1 cellular context compared by ENCODE assay signal in the genomic region with DNA sequence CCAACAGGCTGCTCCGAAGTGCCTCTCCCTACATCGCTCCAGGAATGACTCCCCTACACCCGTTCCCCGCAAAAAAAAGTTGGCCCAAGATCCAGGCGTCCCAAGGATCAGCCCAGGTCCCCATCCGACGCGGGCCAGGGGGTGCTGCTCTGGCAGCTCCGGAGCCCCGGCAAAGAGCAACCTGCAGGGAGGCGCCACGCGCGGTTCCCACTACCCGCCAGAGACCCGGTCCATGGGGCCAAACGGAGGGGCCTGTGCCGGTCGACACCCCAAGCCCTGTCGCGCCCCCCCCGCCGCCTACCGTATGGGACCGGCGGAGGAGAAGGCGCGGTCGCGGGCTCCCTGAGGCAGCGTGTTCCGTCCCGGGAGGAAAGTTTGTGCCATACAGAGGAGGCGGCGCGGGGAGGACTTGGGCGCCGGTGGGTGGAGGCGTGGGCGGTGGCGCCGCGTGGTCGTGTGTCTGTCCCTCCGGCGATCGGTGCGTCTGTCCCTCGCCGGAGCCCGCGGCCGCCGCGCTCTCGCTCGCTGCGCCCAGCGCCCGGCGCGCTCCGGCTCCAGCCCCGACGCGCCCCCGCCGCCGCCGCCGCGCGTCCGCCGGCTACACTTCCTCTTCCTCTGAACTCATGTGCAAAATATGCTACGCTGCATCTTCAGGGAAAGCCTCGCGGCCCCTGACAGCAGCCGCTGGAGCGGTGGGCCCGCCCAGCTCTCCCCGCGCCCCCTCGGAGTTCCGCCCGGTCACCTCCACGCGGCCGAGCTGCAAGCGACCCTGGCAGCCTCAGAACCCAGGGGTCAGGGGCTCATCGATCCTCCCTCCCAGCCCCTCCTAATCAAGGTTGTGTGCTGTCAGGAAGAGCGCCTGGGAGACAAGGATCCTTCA.
A peak's percentile ranks its signal among the peaks of the same experiment; 100 is the strongest.
TF ChIP-seq lines count a peak whose summit lies in the region.

Gene RFTN1 (minus strand): TSS at position 559 of the 880 bp plus-strand sequence. CDS start 19,830 bp downstream, outside the sequence.

TF ChIP-seq in HEK293, 187 proteins besides CTCF, POLR2A, EP300 and RAD21 (continued from another document and continues in another):
- TF ChIP-seq BCL11B (tag by site-specific recombination; IDR thresholded peaks at IDR 0.05; ENCODE audit: low read depth): no peak
- TF ChIP-seq ZBTB44 (tag by site-specific recombination; IDR thresholded peaks at IDR 0.05): no peak
- no peak for TF ChIP-seq KLF17 (tag by site-specific recombination; IDR thresholded peaks at IDR 0.05)
- TF ChIP-seq ZNF366 (tag by site-specific recombination; conservative IDR thresholded peaks at IDR 0.05): no peak
- peak; percentile 92 for TF ChIP-seq ZFP69B (tag by site-specific recombination; IDR thresholded peaks at IDR 0.05)
- TF ChIP-seq, protein P1, sequence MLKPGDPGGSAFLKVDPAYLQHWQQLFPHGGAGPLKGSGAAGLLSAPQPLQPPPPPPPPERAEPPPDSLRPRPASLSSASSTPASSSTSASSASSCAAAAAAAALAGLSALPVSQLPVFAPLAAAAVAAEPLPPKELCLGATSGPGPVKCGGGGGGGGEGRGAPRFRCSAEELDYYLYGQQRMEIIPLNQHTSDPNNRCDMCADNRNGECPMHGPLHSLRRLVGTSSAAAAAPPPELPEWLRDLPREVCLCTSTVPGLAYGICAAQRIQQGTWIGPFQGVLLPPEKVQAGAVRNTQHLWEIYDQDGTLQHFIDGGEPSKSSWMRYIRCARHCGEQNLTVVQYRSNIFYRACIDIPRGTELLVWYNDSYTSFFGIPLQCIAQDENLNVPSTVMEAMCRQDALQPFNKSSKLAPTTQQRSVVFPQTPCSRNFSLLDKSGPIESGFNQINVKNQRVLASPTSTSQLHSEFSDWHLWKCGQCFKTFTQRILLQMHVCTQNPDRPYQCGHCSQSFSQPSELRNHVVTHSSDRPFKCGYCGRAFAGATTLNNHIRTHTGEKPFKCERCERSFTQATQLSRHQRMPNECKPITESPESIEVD (tag by site-specific recombination; IDR thresholded peaks at IDR 0.05): no peak
- no peak for TF ChIP-seq ZNF114 (tag by site-specific recombination; IDR thresholded peaks at IDR 0.05)
- TF ChIP-seq ZNF776 (tag by site-specific recombination; IDR thresholded peaks at IDR 0.05; ENCODE audit: borderline replicate concordance): no peak
- TF ChIP-seq ZNF544 (tag by site-specific recombination; IDR thresholded peaks at IDR 0.05): no peak
- peak; percentile 70 for TF ChIP-seq GLIS2 (tag by site-specific recombination; IDR thresholded peaks at IDR 0.05)
- TF ChIP-seq GLIS1 (tag by site-specific recombination; IDR thresholded peaks at IDR 0.05): peak; percentile 31; the same call in 1 of the 2 replicates
- TF ChIP-seq ZNF112 (tag by site-specific recombination; IDR thresholded peaks at IDR 0.05): no peak
- TF ChIP-seq, protein P2, sequence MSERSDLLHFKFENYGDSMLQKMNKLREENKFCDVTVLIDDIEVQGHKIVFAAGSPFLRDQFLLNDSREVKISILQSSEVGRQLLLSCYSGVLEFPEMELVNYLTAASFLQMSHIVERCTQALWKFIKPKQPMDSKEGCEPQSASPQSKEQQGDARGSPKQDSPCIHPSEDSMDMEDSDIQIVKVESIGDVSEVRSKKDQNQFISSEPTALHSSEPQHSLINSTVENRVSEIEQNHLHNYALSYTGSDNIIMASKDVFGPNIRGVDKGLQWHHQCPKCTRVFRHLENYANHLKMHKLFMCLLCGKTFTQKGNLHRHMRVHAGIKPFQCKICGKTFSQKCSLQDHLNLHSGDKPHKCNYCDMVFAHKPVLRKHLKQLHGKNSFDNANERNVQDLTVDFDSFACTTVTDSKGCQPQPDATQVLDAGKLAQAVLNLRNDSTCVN (tag by site-specific recombination; optimal IDR thresholded peaks at IDR 0.05): peak; percentile 79
- no peak for TF ChIP-seq ZNF274 (IDR thresholded peaks at IDR 0.05; ENCODE audit: low read length)
- no peak for TF ChIP-seq ZNF274 (tag by site-specific recombination; IDR thresholded peaks at IDR 0.05; ENCODE audit: borderline replicate concordance)
- no peak for TF ChIP-seq WT1 (tag by site-specific recombination; IDR thresholded peaks at IDR 0.05)
- TF ChIP-seq EGR2 (tag by site-specific recombination; IDR thresholded peaks at IDR 0.05; ENCODE audit: low read depth): peak; percentile 82
- TF ChIP-seq ZNF830 (tag by site-specific recombination; IDR thresholded peaks at IDR 0.05; ENCODE audit: low read depth): no peak
- TF ChIP-seq ZNF529 (tag by site-specific recombination; IDR thresholded peaks at IDR 0.05; ENCODE audit: insufficient replicate concordance): no peak
- TF ChIP-seq, protein P3, sequence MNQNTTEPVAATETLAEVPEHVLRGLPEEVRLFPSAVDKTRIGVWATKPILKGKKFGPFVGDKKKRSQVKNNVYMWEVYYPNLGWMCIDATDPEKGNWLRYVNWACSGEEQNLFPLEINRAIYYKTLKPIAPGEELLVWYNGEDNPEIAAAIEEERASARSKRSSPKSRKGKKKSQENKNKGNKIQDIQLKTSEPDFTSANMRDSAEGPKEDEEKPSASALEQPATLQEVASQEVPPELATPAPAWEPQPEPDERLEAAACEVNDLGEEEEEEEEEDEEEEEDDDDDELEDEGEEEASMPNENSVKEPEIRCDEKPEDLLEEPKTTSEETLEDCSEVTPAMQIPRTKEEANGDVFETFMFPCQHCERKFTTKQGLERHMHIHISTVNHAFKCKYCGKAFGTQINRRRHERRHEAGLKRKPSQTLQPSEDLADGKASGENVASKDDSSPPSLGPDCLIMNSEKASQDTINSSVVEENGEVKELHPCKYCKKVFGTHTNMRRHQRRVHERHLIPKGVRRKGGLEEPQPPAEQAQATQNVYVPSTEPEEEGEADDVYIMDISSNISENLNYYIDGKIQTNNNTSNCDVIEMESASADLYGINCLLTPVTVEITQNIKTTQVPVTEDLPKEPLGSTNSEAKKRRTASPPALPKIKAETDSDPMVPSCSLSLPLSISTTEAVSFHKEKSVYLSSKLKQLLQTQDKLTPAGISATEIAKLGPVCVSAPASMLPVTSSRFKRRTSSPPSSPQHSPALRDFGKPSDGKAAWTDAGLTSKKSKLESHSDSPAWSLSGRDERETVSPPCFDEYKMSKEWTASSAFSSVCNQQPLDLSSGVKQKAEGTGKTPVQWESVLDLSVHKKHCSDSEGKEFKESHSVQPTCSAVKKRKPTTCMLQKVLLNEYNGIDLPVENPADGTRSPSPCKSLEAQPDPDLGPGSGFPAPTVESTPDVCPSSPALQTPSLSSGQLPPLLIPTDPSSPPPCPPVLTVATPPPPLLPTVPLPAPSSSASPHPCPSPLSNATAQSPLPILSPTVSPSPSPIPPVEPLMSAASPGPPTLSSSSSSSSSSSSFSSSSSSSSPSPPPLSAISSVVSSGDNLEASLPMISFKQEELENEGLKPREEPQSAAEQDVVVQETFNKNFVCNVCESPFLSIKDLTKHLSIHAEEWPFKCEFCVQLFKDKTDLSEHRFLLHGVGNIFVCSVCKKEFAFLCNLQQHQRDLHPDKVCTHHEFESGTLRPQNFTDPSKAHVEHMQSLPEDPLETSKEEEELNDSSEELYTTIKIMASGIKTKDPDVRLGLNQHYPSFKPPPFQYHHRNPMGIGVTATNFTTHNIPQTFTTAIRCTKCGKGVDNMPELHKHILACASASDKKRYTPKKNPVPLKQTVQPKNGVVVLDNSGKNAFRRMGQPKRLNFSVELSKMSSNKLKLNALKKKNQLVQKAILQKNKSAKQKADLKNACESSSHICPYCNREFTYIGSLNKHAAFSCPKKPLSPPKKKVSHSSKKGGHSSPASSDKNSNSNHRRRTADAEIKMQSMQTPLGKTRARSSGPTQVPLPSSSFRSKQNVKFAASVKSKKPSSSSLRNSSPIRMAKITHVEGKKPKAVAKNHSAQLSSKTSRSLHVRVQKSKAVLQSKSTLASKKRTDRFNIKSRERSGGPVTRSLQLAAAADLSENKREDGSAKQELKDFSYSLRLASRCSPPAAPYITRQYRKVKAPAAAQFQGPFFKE (tag by site-specific recombination; IDR thresholded peaks at IDR 0.05; ENCODE audit: borderline replicate concordance): no peak
- no peak for TF ChIP-seq ZFP37 (tag by site-specific recombination; IDR thresholded peaks at IDR 0.05)
- no peak for TF ChIP-seq ZNF248 (tag by site-specific recombination; IDR thresholded peaks at IDR 0.05)
- TF ChIP-seq PATZ1 (tag by site-specific recombination; IDR thresholded peaks at IDR 0.05): peak; percentile 44
- no peak for TF ChIP-seq ZNF843 (tag by site-specific recombination; IDR thresholded peaks at IDR 0.05)
- no peak for TF ChIP-seq ZNF174 (tag by site-specific recombination; IDR thresholded peaks at IDR 0.05)
- TF ChIP-seq ZBTB8A (tag by site-specific recombination; IDR thresholded peaks at IDR 0.05): peak; percentile 65
- no peak for TF ChIP-seq ZNF785 (tag by site-specific recombination; IDR thresholded peaks at IDR 0.05)
- no peak for TF ChIP-seq RBAK (tag by site-specific recombination; IDR thresholded peaks at IDR 0.05)
- TF ChIP-seq ZNF350 (tag by site-specific recombination; IDR thresholded peaks at IDR 0.05): no peak
- no peak for TF ChIP-seq KLF7 (tag by site-specific recombination; IDR thresholded peaks at IDR 0.05; ENCODE audit: borderline replicate concordance)
- TF ChIP-seq ZBTB21 (tag by site-specific recombination; IDR thresholded peaks at IDR 0.05): no peak
- TF ChIP-seq ZNF654 (tag by site-specific recombination; IDR thresholded peaks at IDR 0.05; ENCODE audit: low read depth): no peak
- no peak for TF ChIP-seq GLI4 (tag by site-specific recombination; IDR thresholded peaks at IDR 0.05)
- no peak for TF ChIP-seq ZNF704 (tag by site-specific recombination; IDR thresholded peaks at IDR 0.05)
- TF ChIP-seq SP3 (tag by site-specific recombination; IDR thresholded peaks at IDR 0.05): no peak
- no peak for TF ChIP-seq ZNF221 (tag by site-specific recombination; IDR thresholded peaks at IDR 0.05; ENCODE audit: borderline replicate concordance)
- no peak for TF ChIP-seq ZNF404 (tag by site-specific recombination; IDR thresholded peaks at IDR 0.05)
- TF ChIP-seq, protein P4, sequence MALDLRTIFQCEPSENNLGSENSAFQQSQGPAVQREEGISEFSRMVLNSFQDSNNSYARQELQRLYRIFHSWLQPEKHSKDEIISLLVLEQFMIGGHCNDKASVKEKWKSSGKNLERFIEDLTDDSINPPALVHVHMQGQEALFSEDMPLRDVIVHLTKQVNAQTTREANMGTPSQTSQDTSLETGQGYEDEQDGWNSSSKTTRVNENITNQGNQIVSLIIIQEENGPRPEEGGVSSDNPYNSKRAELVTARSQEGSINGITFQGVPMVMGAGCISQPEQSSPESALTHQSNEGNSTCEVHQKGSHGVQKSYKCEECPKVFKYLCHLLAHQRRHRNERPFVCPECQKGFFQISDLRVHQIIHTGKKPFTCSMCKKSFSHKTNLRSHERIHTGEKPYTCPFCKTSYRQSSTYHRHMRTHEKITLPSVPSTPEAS (tag by site-specific recombination; IDR thresholded peaks at IDR 0.05): no peak
- TF ChIP-seq ZSCAN16 (tag by site-specific recombination; IDR thresholded peaks at IDR 0.05): no peak
- no peak for TF ChIP-seq FEZF1 (tag by site-specific recombination; IDR thresholded peaks at IDR 0.05)
- TF ChIP-seq ZNF433 (tag by site-specific recombination; IDR thresholded peaks at IDR 0.05; ENCODE audit: low read depth): no peak
- TF ChIP-seq ZNF398 (tag by site-specific recombination; IDR thresholded peaks at IDR 0.05): peak; percentile 39; the same call in 1 of the 2 replicates
